14 cellular contexts compared by ENCODE assay signal in genomic region chr1:112881742-112882127, GRCh38.
DNase-seq lines count a peak whose midpoint lies in the region; ATAC-seq and TF ChIP-seq lines count a peak whose summit lies in the region.
"Had no signal": no experiment of that assay in that cellular context is flagged by ENCODE, and none has a peak within 500 bp of the region (broad histone marks: within the 10 kb centered on the region; RNA-seq: fewer than 3 reads in every experiment).

No MANE protein-coding gene starts in this region.

- intact Hi-C loops in dorsolateral prefrontal cortex (cut with DNase I), result loop anchor here (1.0 to 5.0 kb wide), 3 partner anchors 74 to 165 kb away; partner anchors contain the start of gene SLC16A1 (in 2 of the 2)

- H3K27me3 ChIP-seq in dorsolateral prefrontal cortex (no peaks in the 10 kb centered on the region), smooth muscle cell (ENCODE audit: low read depth) (no peaks in the 10 kb centered on the region)
- H3K27me3 ChIP-seq: gastroesophageal sphincter, sigmoid colon had no signal

- POLR2A ChIA-PET in HEK293 (lab: Yijun Ruan, JAX), result interaction anchor here (1.3 kb wide), 1 partner anchor 74 kb away, joined by 3 read pairs; the partner anchor contains the start of gene SLC16A1

- no peaks in the 10 kb centered on the region for H3K36me3 ChIP-seq in HEK293 (ENCODE audit: control insufficient read depth in 2 of 2, insufficient read depth in 1 of 2, low read length in 2 of 2)
- H3K36me3 ChIP-seq in smooth muscle cell (ENCODE audit: low read depth), result no peaks in the 10 kb centered on the region
- H3K36me3 ChIP-seq: gastroesophageal sphincter, sigmoid colon had no signal

- ATAC-seq in left lobe of liver (peak; percentile 21), HG02610 (IDR thresholded peaks at IDR 0.05; ENCODE audit: unreplicated experiment) (no peak), GM18502 (IDR thresholded peaks at IDR 0.05; ENCODE audit: poor library complexity, unreplicated experiment) (no peak)

- CTCF ChIA-PET in HEK293 (lab: Yijun Ruan, JAX), result interaction anchor here (0.6 to 4.7 kb wide), 12 partner anchors 11 to 1423 kb away, joined by 3 to 61 read pairs (median 4); partner anchors contain the start of gene LRIG2

- H3K9me3 ChIP-seq in HEK293 (ENCODE audit: control insufficient read depth, insufficient read depth, low read depth, low read length) (no peaks in the 10 kb centered on the region), smooth muscle cell (replicated peaks; ENCODE audit: low read depth) (no peaks in the 10 kb centered on the region)
- H3K9me3 ChIP-seq: gastroesophageal sphincter, sigmoid colon had no signal

- no peak overlapping the region for H3K27ac ChIP-seq in HEK293 (ENCODE audit: extremely low read depth, low read depth, low read length)
- peak overlapping the region in 54 of 59 donors; percentile 15 to 89 (median 70) for H3K27ac ChIP-seq in dorsolateral prefrontal cortex
- peak overlapping the region; percentile 87 for H3K27ac ChIP-seq in smooth muscle cell (ENCODE audit: low read depth)
- H3K27ac ChIP-seq: gastroesophageal sphincter, sigmoid colon had no signal

- 22% methylated on average over 8 of the region's 8 CpGs for WGBS in smooth muscle cell (ENCODE audit: low lambda C conversion rate)

- no peaks in the 10 kb centered on the region for H4K20me1 ChIP-seq in smooth muscle cell (ENCODE audit: low read depth)

- DNase-seq in dorsolateral prefrontal cortex, result peak in 5 of 10 donors; percentile 31 to 55 (median 41)
- no peak for DNase-seq in left lobe of liver (ENCODE audit: low spot score)
- no peak for DNase-seq in smooth muscle cell (lab: John Stamatoyannopoulos, UW; ENCODE audit: unreplicated experiment)
- DNase-seq in mesenteric fat pad (ENCODE audit: low spot score), result no peak
- DNase-seq in SIG-M5 treated with dmso at 0.1 percent for 504 hours (lab: John Stamatoyannopoulos, UW; ENCODE audit: unreplicated experiment), result no peak
- DNase-seq: activated CD4-positive, alpha-beta T cell treated with anti-CD3 and anti-CD28 coated beads, Interleukin-2, amount 50 U/mL, for 1 hour; activated effector memory CD4-positive, alpha-beta T cell treated with anti-CD3 and anti-CD28 coated beads, Interleukin-2, amount 50 U/mL, for 16 hours; CD4-positive, alpha-beta T cell; NCI-H1417 treated with DMSO at 0.1 percent for 48 hours; sigmoid colon had no signal

- peak overlapping the region; percentile 63 for H2AFZ ChIP-seq in smooth muscle cell (ENCODE audit: low read depth)

- H3K9ac ChIP-seq in smooth muscle cell (ENCODE audit: low read depth), result peak overlapping the region; percentile 76

- peak overlapping the region; percentile 64 for H3K4me2 ChIP-seq in smooth muscle cell

- TF ChIP-seq CTCF in HEK293 (tag by site-specific recombination; IDR thresholded peaks at IDR 0.05) (no peak), dorsolateral prefrontal cortex (IDR thresholded peaks at IDR 0.05 in 54 of 56, conservative IDR thresholded peaks at IDR 0.05 in 2 of 56; ENCODE audit: low read depth in 1 of 56, partially characterized antibody in 56 of 56) (no peak), smooth muscle cell (IDR thresholded peaks at IDR 0.05; ENCODE audit: borderline replicate concordance, insufficient read depth, poor library complexity, severe bottlenecking) (no peak)

- H3F3A ChIP-seq in smooth muscle cell (ENCODE audit: low read depth), result peaks cover 10% of the 10 kb centered on the region

- peaks cover 3% of the 10 kb centered on the region; the same call in 1 of the 2 replicates for H3K4me1 ChIP-seq in HEK293 (ENCODE audit: control insufficient read depth, insufficient read depth, low read length)
- H3K4me1 ChIP-seq in smooth muscle cell (ENCODE audit: low read depth), result peaks cover 18% of the 10 kb centered on the region
- H3K4me1 ChIP-seq: gastroesophageal sphincter, sigmoid colon had no signal

- H3K4me3 ChIP-seq in HEK293 (ENCODE audit: low read depth, low read length) (no peak overlapping the region), dorsolateral prefrontal cortex (no peak overlapping the region), smooth muscle cell (no peak overlapping the region)
- H3K4me3 ChIP-seq: gastroesophageal sphincter, sigmoid colon had no signal

- no peaks in the 10 kb centered on the region for H3K79me2 ChIP-seq in smooth muscle cell (ENCODE audit: low read depth)

TF ChIP-seq in HEK293, 187 proteins besides CTCF, POLR2A, EP300 and RAD21:
- TF ChIP-seq EGR2 (tag by site-specific recombination; IDR thresholded peaks at IDR 0.05; ENCODE audit: low read depth), result peak; percentile 96
- TF ChIP-seq ZNF140 (tag by site-specific recombination; IDR thresholded peaks at IDR 0.05), result no peak
- no peak for TF ChIP-seq ZNF48 (tag by site-specific recombination; IDR thresholded peaks at IDR 0.05)
- TF ChIP-seq ZNF610 (tag by site-specific recombination; IDR thresholded peaks at IDR 0.05; ENCODE audit: borderline replicate concordance), result no peak
- TF ChIP-seq ZNF133 (tag by site-specific recombination; IDR thresholded peaks at IDR 0.05), result no peak
- no peak for TF ChIP-seq ZNF394 (tag by site-specific recombination; IDR thresholded peaks at IDR 0.05; ENCODE audit: borderline replicate concordance)
- TF ChIP-seq, protein P1, sequence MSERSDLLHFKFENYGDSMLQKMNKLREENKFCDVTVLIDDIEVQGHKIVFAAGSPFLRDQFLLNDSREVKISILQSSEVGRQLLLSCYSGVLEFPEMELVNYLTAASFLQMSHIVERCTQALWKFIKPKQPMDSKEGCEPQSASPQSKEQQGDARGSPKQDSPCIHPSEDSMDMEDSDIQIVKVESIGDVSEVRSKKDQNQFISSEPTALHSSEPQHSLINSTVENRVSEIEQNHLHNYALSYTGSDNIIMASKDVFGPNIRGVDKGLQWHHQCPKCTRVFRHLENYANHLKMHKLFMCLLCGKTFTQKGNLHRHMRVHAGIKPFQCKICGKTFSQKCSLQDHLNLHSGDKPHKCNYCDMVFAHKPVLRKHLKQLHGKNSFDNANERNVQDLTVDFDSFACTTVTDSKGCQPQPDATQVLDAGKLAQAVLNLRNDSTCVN (tag by site-specific recombination; optimal IDR thresholded peaks at IDR 0.05), result no peak
- no peak for TF ChIP-seq ZNF677 (tag by site-specific recombination; IDR thresholded peaks at IDR 0.05)
- peak; percentile 96 for TF ChIP-seq ZFHX2 (tag by site-specific recombination; conservative IDR thresholded peaks at IDR 0.05)
